1 cellular context compared by ENCODE assay signal in genomic region chr3:24837601-24838000, GRCh38.
TF ChIP-seq lines count a peak whose summit lies in the region.

No MANE protein-coding gene starts in this region.

TF ChIP-seq in GM23338, 12 proteins besides CTCF, POLR2A, EP300 and RAD21 (continued from another document):
- TF ChIP-seq ZNF462 (CRISPR knock-in tag; IDR thresholded peaks at IDR 0.05): no peak
- TF ChIP-seq JUNB (IDR thresholded peaks at IDR 0.05; ENCODE audit: unreplicated experiment): no peak
- TF ChIP-seq EZH2phosphoT487 (IDR thresholded peaks at IDR 0.05; ENCODE audit: unreplicated experiment): no peak
- no peak for TF ChIP-seq REST (IDR thresholded peaks at IDR 0.05; ENCODE audit: unreplicated experiment)
- no peak for TF ChIP-seq CREB1 (CRISPR knock-in tag; IDR thresholded peaks at IDR 0.05; ENCODE audit: low read depth)
